ENCODE assay signal across 10 cellular contexts in the genomic region with DNA sequence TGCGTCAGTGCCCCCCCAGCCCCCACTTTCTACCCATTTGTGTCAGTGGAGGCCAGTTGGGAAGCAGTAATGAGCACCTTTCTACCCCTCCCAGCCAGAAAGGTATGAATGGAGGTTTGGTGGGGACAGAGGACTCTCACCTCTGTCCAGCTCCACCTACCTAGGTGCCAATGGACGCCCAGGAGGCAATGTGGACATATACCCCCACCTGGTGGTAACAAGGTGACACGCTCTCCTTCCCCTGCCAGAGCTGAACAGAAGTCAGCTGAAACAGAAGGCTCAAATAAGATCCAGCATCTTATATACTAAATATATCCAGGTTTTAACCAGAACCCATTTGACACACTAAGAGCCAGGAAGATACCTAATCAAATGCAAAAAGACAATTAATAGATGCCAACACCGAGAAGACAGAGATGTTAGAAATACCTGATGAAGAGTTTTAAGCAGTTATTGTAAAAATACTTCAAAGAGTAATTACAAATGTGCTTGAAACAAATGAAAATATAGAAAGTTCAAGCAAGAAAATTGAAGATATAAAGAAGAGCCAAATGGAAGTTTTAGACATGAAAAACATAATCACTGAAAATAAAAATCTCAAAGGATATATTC. TPM values are rescaled to one million over a fixed set of nuclear protein-coding genes. Genes with fewer than 3 reads are reported as not detected.
DNase-seq lines count a peak whose midpoint lies in the region; ATAC-seq, FAIRE-seq and TF ChIP-seq lines count a peak whose summit lies in the region.
"Had no signal": no experiment of that assay in that cellular context is flagged by ENCODE, and none has a peak within 500 bp of the region (broad histone marks: within the 10 kb centered on the region; RNA-seq: fewer than 3 reads in every experiment).

No MANE protein-coding gene starts in this region.

- peak; percentile 24 for DNase-seq in stimulated activated CD4-positive, alpha-beta T cell treated with anti-CD3 and anti-CD28 coated beads, Interleukin-15, amount 100 ng/mL, for 24 hours
- DNase-seq in stimulated activated CD4-positive, alpha-beta T cell treated with anti-CD3 and anti-CD28 coated beads, Interleukin-4, amount 100 ng/mL, for 4 hours: no peak
- peak; percentile 4 for DNase-seq in NCI-H2227 treated with DMSO at 0.1 percent for 48 hours (lab: John Stamatoyannopoulos, UW)
- DNase-seq in endodermal cell: peak; percentile 85
- no peak for DNase-seq in activated T-helper 1 cell treated with anti-CD3 and anti-CD28 coated beads, Interleukin-12 subunit alpha, Interleukin-12 subunit beta, Interleukin-2, Interleukin-4 antibody, amounts not matched to agents 30 ng/mL and 10 ng/mL and 1 ng/mL, durations not matched to agents 14 hours and 24 hours and 36 hours (ENCODE audit: low spot score)
- DNase-seq in GM12892 (ENCODE audit: insufficient read length): no peak
- DNase-seq in sigmoid colon: no peak
- DNase-seq: NCI-H2107, stomach had no signal

- H3K27me3 Mint-ChIP-seq in endodermal cell (ENCODE audit: insufficient read depth): peaks cover 28% of the 10 kb centered on the region
- peaks cover 11% of the 10 kb centered on the region for H3K27me3 Mint-ChIP-seq in activated T-helper 1 cell treated with anti-CD3 and anti-CD28 coated beads, Interleukin-12 subunit alpha, Interleukin-12 subunit beta, Interleukin-2, Interleukin-4 antibody, amounts not matched to agents 30 ng/mL and 10 ng/mL and 1 ng/mL, durations not matched to agents 14 hours and 24 hours and 36 hours (ENCODE audit: insufficient read depth)

- intact Hi-C loops in activated T-helper 1 cell treated with anti-CD3 and anti-CD28 coated beads, Interleukin-12 subunit alpha, Interleukin-12 subunit beta, Interleukin-2, Interleukin-4 antibody, amounts not matched to agents 30 ng/mL and 10 ng/mL and 1 ng/mL, durations not matched to agents 14 hours and 24 hours and 36 hours (cut with micrococcal nuclease): no loop called here
- intact Hi-C loops in sigmoid colon (cut with DNase I): no loop called here

- TF ChIP-seq EP300 in sigmoid colon (IDR thresholded peaks at IDR 0.05): no peak

- H3K27ac ChIP-seq in endodermal cell (ENCODE audit: low read depth, low read length) (no peak overlapping the region), sigmoid colon (no peak overlapping the region)
- H3K27ac ChIP-seq: stomach had no signal

- 11 to 13% methylated on average over 1 to 3 of the region's 4 CpGs for WGBS in endodermal cell (ENCODE audit: insufficient coverage in 1 of 2, insufficient read length in 1 of 2), 2 experiments
- 33 to 37% methylated on average over 4 of the region's 4 CpGs for WGBS in sigmoid colon, 2 donors

- H3K27me3 ChIP-seq in endodermal cell (ENCODE audit: control insufficient read depth, insufficient read depth, low read length, poor library complexity, severe bottlenecking) (peaks cover 17% of the 10 kb centered on the region), sigmoid colon (peaks cover 0 to 8% (median 0%) of the 10 kb centered on the region in 3 donors)

- no peak overlapping the region for H3K4me3 Mint-ChIP-seq in endodermal cell
- no peak overlapping the region for H3K4me3 Mint-ChIP-seq in activated T-helper 1 cell treated with anti-CD3 and anti-CD28 coated beads, Interleukin-12 subunit alpha, Interleukin-12 subunit beta, Interleukin-2, Interleukin-4 antibody, amounts not matched to agents 30 ng/mL and 10 ng/mL and 1 ng/mL, durations not matched to agents 14 hours and 24 hours and 36 hours

- H3K36me3 ChIP-seq in endodermal cell (ENCODE audit: control insufficient read depth, insufficient read depth, low read length): no peaks in the 10 kb centered on the region
- H3K36me3 ChIP-seq in sigmoid colon: no peaks in the 10 kb centered on the region
- H3K36me3 ChIP-seq: stomach had no signal

- H3K27ac Mint-ChIP-seq in endodermal cell: no peak overlapping the region
- H3K27ac Mint-ChIP-seq in activated T-helper 1 cell treated with anti-CD3 and anti-CD28 coated beads, Interleukin-12 subunit alpha, Interleukin-12 subunit beta, Interleukin-2, Interleukin-4 antibody, amounts not matched to agents 30 ng/mL and 10 ng/mL and 1 ng/mL, durations not matched to agents 14 hours and 24 hours and 36 hours: no peak overlapping the region

- no peak overlapping the region for H3K9ac ChIP-seq in endodermal cell (ENCODE audit: extremely low read depth, low read length, poor library complexity, severe bottlenecking)

- H3K4me1 ChIP-seq in endodermal cell (ENCODE audit: control insufficient read depth, insufficient read depth, low read length) (no peaks in the 10 kb centered on the region), sigmoid colon (no peaks in the 10 kb centered on the region)
- H3K4me1 ChIP-seq: stomach had no signal

- peak; percentile 89 for TF ChIP-seq CTCF in endodermal cell (conservative IDR thresholded peaks at IDR 0.05)
- no peak for TF ChIP-seq CTCF in sigmoid colon (IDR thresholded peaks at IDR 0.05)

- TF ChIP-seq POLR2A in GM12892 (IDR thresholded peaks at IDR 0.05; ENCODE audit: low read depth, low read length) (no peak), sigmoid colon (IDR thresholded peaks at IDR 0.05) (no peak)

- H3K9me3 ChIP-seq in endodermal cell (ENCODE audit: control insufficient read depth, low read length) (no peaks in the 10 kb centered on the region), sigmoid colon (peaks cover 0 to 2% (median 0%) of the 10 kb centered on the region in 4 donors)

- no peaks in the 10 kb centered on the region for H3K9me3 Mint-ChIP-seq in endodermal cell
- no peaks in the 10 kb centered on the region for H3K9me3 Mint-ChIP-seq in activated T-helper 1 cell treated with anti-CD3 and anti-CD28 coated beads, Interleukin-12 subunit alpha, Interleukin-12 subunit beta, Interleukin-2, Interleukin-4 antibody, amounts not matched to agents 30 ng/mL and 10 ng/mL and 1 ng/mL, durations not matched to agents 14 hours and 24 hours and 36 hours

- no peaks in the 10 kb centered on the region for H3K4me1 Mint-ChIP-seq in endodermal cell
- no peaks in the 10 kb centered on the region for H3K4me1 Mint-ChIP-seq in activated T-helper 1 cell treated with anti-CD3 and anti-CD28 coated beads, Interleukin-12 subunit alpha, Interleukin-12 subunit beta, Interleukin-2, Interleukin-4 antibody, amounts not matched to agents 30 ng/mL and 10 ng/mL and 1 ng/mL, durations not matched to agents 14 hours and 24 hours and 36 hours (ENCODE audit: low read depth)

- no peak for ATAC-seq in GM21786 (IDR thresholded peaks at IDR 0.05; ENCODE audit: unreplicated experiment)

- no peaks in the 10 kb centered on the region for H3K36me3 Mint-ChIP-seq in endodermal cell (ENCODE audit: low read depth)
- no peaks in the 10 kb centered on the region for H3K36me3 Mint-ChIP-seq in activated T-helper 1 cell treated with anti-CD3 and anti-CD28 coated beads, Interleukin-12 subunit alpha, Interleukin-12 subunit beta, Interleukin-2, Interleukin-4 antibody, amounts not matched to agents 30 ng/mL and 10 ng/mL and 1 ng/mL, durations not matched to agents 14 hours and 24 hours and 36 hours (ENCODE audit: low read depth)

- no peak for FAIRE-seq in GM12892 (lab: Jason Lieb, UNC)

- H3K4me3 ChIP-seq in endodermal cell (ENCODE audit: low read length): no peak overlapping the region
- H3K4me3 ChIP-seq in sigmoid colon: no peak overlapping the region
- H3K4me3 ChIP-seq: stomach had no signal

RNA-seq across cellular contexts. Expression of gene SORCS3, which starts 18.4 kb away (rescaled TPM):
- total RNA-seq in endodermal cell (under 1 TPM in 1 of 2 donors, not detected in 1; 0.68 TPM), sigmoid colon (1 to 10 TPM in 1 of 4 donors, under 1 TPM in 3; 0.28 to 1.1 (median 0.44) TPM)
- polyA plus RNA-seq in endodermal cell (2013, experiment 1 of 2): 0.50 TPM
- polyA plus RNA-seq in endodermal cell (2013, experiment 2 of 2): 0.46 TPM
- not detected in 2 replicates for total RNA-seq in activated T-helper 1 cell treated with anti-CD3 and anti-CD28 coated beads, Interleukin-12 subunit alpha, Interleukin-12 subunit beta, Interleukin-2, Interleukin-4 antibody, amounts not matched to agents 30 ng/mL and 10 ng/mL and 1 ng/mL, durations not matched to agents 14 hours and 24 hours and 36 hours
- polyA plus RNA-seq in GM12892 (2012; ENCODE audit: missing spikeins): not detected
- under 1 TPM in 1 of 3 donors, not detected in 2; 0.15 TPM for polyA plus RNA-seq in sigmoid colon

Comparison
In these comparisons a context has a peak if more than half of its experiments do, and no peak if none do; other contexts are left out.
1. DNase-seq: peak in stimulated activated CD4-positive, alpha-beta T cell treated with anti-CD3 and anti-CD28 coated beads, Interleukin-15, amount 100 ng/mL, for 24 hours (single experiment), NCI-H2227 treated with DMSO at 0.1 percent for 48 hours (single experiment) and endodermal cell (single experiment); none in stimulated activated CD4-positive, alpha-beta T cell treated with anti-CD3 and anti-CD28 coated beads, Interleukin-4, amount 100 ng/mL, for 4 hours (0 of 2), activated T-helper 1 cell treated with anti-CD3 and anti-CD28 coated beads, Interleukin-12 subunit alpha, Interleukin-12 subunit beta, Interleukin-2, Interleukin-4 antibody, amounts not matched to agents 30 ng/mL and 10 ng/mL and 1 ng/mL, durations not matched to agents 14 hours and 24 hours and 36 hours (single experiment), GM12892 (single experiment) and sigmoid colon (single experiment).